Comparison of ENCODE assay signal across 6 cellular contexts in genomic region chr11:235180-235997, GRCh38. TPM values are rescaled to one million over a fixed set of nuclear protein-coding genes. Genes with fewer than 3 reads are reported as not detected.
DNase-seq lines count a peak whose midpoint lies in the region; ATAC-seq and TF ChIP-seq lines count a peak whose summit lies in the region.

No MANE protein-coding gene starts in this region.

- WGBS in lower leg skin, 2 donors, result 31 to 34% methylated on average over 21 of the region's 21 CpGs

- TF ChIP-seq CTCF in lower leg skin (IDR thresholded peaks at IDR 0.05), result no peak

- peak; percentile 53 for ATAC-seq in activated T-helper 17 cell treated with anti-CD3 and anti-CD28 coated beads, Interleukin-2, amount 50 U/mL, for 72 hours (replicated peaks)

- peak overlapping the region; percentile 95 for H3K27ac Mint-ChIP-seq in activated T-helper 17 cell treated with anti-CD3 and anti-CD28 coated beads, Interleukin-2, amount 50 U/mL, for 72 hours

- peak overlapping the region; percentile 63 for H3K4me3 ChIP-seq in lower leg skin (ENCODE audit: low read depth, poor library complexity, severe bottlenecking)

- no peaks in the 10 kb centered on the region for H3K9me3 Mint-ChIP-seq in activated T-helper 17 cell treated with anti-CD3 and anti-CD28 coated beads, Interleukin-2, amount 50 U/mL, for 72 hours

- DNase-seq in activated gamma-delta T cell treated with Interleukin-2 at 50 U/mL for 16 hours, result peak; percentile 60
- DNase-seq in activated gamma-delta T cell (lab: John Stamatoyannopoulos, UW), result no peak
- peak in 1 of 2 donors; percentile 80 for DNase-seq in lower leg skin (ENCODE audit: low spot score in 2 of 2)
- no peak for DNase-seq in AG08395 (ENCODE audit: low spot score)
- DNase-seq in germinal center (ENCODE audit: low spot score), result no peak

- H3K4me3 Mint-ChIP-seq in activated T-helper 17 cell treated with anti-CD3 and anti-CD28 coated beads, Interleukin-2, amount 50 U/mL, for 72 hours, result peak overlapping the region; percentile 87

- H3K36me3 Mint-ChIP-seq in activated T-helper 17 cell treated with anti-CD3 and anti-CD28 coated beads, Interleukin-2, amount 50 U/mL, for 72 hours (ENCODE audit: low read depth), result peaks cover 59% of the 10 kb centered on the region

- H3K4me1 Mint-ChIP-seq in activated T-helper 17 cell treated with anti-CD3 and anti-CD28 coated beads, Interleukin-2, amount 50 U/mL, for 72 hours, result peaks cover 15% of the 10 kb centered on the region

- H3K27me3 Mint-ChIP-seq in activated T-helper 17 cell treated with anti-CD3 and anti-CD28 coated beads, Interleukin-2, amount 50 U/mL, for 72 hours, result no peaks in the 10 kb centered on the region

- intact Hi-C loops in lower leg skin (cut with DNase I; ENCODE audit: low total_unique reads), result no loop called here

- no peak for TF ChIP-seq POLR2A in lower leg skin (IDR thresholded peaks at IDR 0.05)

RNA-seq across cellular contexts. Expression of gene SIRT3, which starts 0.8 kb away (rescaled TPM):
- total RNA-seq in activated T-helper 17 cell treated with anti-CD3 and anti-CD28 coated beads, Interleukin-2, amount 50 U/mL, for 72 hours, result 10 to 100 TPM; 16.5 to 48.5 TPM
- 10 to 100 TPM; 12.6 to 18.4 (median 14.2) TPM for total RNA-seq in lower leg skin

RNA-seq across cellular contexts. Expression of gene PSMD13, which starts 1.4 kb away (rescaled TPM):
- total RNA-seq in activated T-helper 17 cell treated with anti-CD3 and anti-CD28 coated beads, Interleukin-2, amount 50 U/mL, for 72 hours, result 100 to 1,000 TPM; 153 to 211 TPM
- 100 to 1,000 TPM in 1 of 4 donors, 10 to 100 TPM in 3; 65.1 to 115 (median 90.8) TPM for total RNA-seq in lower leg skin

RNA-seq across cellular contexts. Expression of gene RIC8A, which starts 27.9 kb away (rescaled TPM):
- 100 to 1,000 TPM; 118 to 139 TPM for total RNA-seq in activated T-helper 17 cell treated with anti-CD3 and anti-CD28 coated beads, Interleukin-2, amount 50 U/mL, for 72 hours
- 10 to 100 TPM; 58.0 to 91.2 (median 66.9) TPM for total RNA-seq in lower leg skin

RNA-seq across cellular contexts. Expression of gene BET1L, which starts 28.2 kb away (rescaled TPM):
- 10 to 100 TPM; 32.5 to 84.3 TPM for total RNA-seq in activated T-helper 17 cell treated with anti-CD3 and anti-CD28 coated beads, Interleukin-2, amount 50 U/mL, for 72 hours
- total RNA-seq in lower leg skin, result 10 to 100 TPM; 25.5 to 33.3 (median 31.6) TPM

RNA-seq across cellular contexts. Expression of gene SCGB1C1, which starts 42.5 kb away (rescaled TPM):
- not detected for total RNA-seq in activated T-helper 17 cell treated with anti-CD3 and anti-CD28 coated beads, Interleukin-2, amount 50 U/mL, for 72 hours
- not detected for total RNA-seq in lower leg skin
